1 cellular context compared by ENCODE assay signal in the genomic region with DNA sequence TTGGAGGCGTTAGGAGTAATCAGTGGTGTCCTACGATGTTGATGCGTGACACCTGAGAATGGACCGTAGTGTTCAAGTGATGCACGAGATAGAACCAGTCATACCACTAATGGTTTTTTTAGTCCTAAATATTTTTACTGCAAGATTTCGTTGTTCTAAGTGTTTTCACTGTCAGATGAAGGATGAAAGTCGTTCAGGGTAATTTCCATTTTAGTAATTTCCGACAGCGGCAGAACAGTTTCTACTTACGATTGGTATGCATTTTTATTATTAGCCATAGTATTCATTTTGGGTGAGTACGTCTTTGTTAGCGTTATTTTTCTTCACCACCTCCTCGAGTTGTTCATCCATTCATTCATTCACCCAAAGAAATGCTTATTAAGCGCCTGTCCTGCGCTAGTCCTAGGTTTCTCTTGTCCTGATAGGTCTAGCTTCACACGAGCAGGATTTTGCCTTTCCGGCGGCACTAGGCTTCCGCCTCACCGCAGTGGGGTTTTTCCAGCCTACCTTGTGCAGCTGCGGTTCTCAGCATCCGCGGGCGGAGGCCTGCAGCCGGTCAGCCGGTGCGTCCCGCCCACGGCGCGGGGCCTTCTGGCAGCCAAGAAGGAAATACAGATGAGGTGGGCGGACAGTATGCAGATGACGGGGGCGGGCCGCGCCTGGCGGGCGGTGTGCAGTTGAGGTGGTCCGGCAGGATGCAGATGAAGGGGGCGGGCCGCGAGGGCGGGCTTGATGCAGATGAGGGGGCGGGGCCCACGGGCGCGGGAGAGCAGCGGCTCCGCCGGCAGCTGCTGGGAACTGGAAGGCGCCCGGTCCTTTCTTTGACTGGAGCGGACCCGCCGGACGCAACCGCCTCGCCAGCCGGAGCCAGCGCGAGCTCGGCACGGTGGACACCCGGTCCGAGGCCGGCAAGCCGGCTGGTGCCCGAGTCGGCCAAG.
TF ChIP-seq lines count a peak whose summit lies in the region.

No MANE protein-coding gene starts in this region.

TF ChIP-seq in K562, 482 proteins besides CTCF, POLR2A, EP300 and RAD21 (continued from another document and continues in another):
- TF ChIP-seq, protein P1, sequence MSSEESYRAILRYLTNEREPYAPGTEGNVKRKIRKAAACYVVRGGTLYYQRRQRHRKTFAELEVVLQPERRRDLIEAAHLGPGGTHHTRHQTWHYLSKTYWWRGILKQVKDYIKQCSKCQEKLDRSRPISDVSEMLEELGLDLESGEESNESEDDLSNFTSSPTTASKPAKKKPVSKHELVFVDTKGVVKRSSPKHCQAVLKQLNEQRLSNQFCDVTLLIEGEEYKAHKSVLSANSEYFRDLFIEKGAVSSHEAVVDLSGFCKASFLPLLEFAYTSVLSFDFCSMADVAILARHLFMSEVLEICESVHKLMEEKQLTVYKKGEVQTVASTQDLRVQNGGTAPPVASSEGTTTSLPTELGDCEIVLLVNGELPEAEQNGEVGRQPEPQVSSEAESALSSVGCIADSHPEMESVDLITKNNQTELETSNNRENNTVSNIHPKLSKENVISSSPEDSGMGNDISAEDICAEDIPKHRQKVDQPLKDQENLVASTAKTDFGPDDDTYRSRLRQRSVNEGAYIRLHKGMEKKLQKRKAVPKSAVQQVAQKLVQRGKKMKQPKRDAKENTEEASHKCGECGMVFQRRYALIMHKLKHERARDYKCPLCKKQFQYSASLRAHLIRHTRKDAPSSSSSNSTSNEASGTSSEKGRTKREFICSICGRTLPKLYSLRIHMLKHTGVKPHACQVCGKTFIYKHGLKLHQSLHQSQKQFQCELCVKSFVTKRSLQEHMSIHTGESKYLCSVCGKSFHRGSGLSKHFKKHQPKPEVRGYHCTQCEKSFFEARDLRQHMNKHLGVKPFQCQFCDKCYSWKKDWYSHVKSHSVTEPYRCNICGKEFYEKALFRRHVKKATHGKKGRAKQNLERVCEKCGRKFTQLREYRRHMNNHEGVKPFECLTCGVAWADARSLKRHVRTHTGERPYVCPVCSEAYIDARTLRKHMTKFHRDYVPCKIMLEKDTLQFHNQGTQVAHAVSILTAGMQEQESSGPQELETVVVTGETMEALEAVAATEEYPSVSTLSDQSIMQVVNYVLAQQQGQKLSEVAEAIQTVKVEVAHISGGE (CRISPR knock-in tag; IDR thresholded peaks at IDR 0.05), result peak in 1 of 3 experiments; percentile 23; a peak in 1 of 6 replicates
- peak; percentile 48 for TF ChIP-seq MEIS2 (IDR thresholded peaks at IDR 0.05; ENCODE audit: partially characterized antibody)
- TF ChIP-seq YY1 (IDR thresholded peaks at IDR 0.05; ENCODE audit: borderline replicate concordance in 1 of 3, control insufficient read depth in 1 of 3, extremely low read depth in 1 of 3, insufficient read depth in 3 of 3, insufficient read length in 1 of 3, insufficient replicate concordance in 2 of 3, low read depth in 1 of 3, low read length in 2 of 3), result peak in 2 of 3 experiments; percentile 6 to 30
- peak in 1 of 2 experiments; percentile 64; a peak in 1 of 4 replicates for TF ChIP-seq SIN3A (IDR thresholded peaks at IDR 0.05; ENCODE audit: borderline replicate concordance in 2 of 2, control insufficient read depth in 1 of 2, low read depth in 2 of 2, low read length in 2 of 2)
- TF ChIP-seq PML (IDR thresholded peaks at IDR 0.05; ENCODE audit: low read length), result 0 out of 2 replicates have a peak, but pooled peaks have one; percentile 17
- 0 out of 2 replicates have a peak, but pooled peaks have one; percentile 34 for TF ChIP-seq SMAD4 (CRISPR knock-in tag; conservative IDR thresholded peaks at IDR 0.05)
- TF ChIP-seq, protein P2, sequence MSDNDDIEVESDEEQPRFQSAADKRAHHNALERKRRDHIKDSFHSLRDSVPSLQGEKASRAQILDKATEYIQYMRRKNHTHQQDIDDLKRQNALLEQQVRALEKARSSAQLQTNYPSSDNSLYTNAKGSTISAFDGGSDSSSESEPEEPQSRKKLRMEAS (CRISPR knock-in tag; IDR thresholded peaks at IDR 0.05), result peak; percentile 56; the same call in 1 of the 2 replicates
- peak; percentile 81 for TF ChIP-seq SP1 (CRISPR knock-in tag; IDR thresholded peaks at IDR 0.05)
- no peak for TF ChIP-seq ZNF445 (CRISPR knock-in tag; IDR thresholded peaks at IDR 0.05; ENCODE audit: low read depth)
- TF ChIP-seq SUPT5H (IDR thresholded peaks at IDR 0.05), result peak; percentile 34; the same call in 1 of the 2 replicates
- TF ChIP-seq, protein P3, sequence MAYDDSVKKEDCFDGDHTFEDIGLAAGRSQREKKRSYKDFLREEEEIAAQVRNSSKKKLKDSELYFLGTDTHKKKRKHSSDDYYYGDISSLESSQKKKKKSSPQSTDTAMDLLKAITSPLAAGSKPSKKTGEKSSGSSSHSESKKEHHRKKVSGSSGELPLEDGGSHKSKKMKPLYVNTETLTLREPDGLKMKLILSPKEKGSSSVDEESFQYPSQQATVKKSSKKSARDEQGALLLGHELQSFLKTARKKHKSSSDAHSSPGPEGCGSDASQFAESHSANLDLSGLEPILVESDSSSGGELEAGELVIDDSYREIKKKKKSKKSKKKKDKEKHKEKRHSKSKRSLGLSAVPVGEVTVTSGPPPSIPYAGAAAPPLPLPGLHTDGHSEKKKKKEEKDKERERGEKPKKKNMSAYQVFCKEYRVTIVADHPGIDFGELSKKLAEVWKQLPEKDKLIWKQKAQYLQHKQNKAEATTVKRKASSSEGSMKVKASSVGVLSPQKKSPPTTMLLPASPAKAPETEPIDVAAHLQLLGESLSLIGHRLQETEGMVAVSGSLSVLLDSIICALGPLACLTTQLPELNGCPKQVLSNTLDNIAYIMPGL (CRISPR knock-in tag; IDR thresholded peaks at IDR 0.05), result no peak
- TF ChIP-seq CREB1 (IDR thresholded peaks at IDR 0.05), result no peak; the same call in 1 of the 2 replicates
- TF ChIP-seq CREB1 (CRISPR knock-in tag; IDR thresholded peaks at IDR 0.05), result peak; percentile 37; the same call in 1 of the 2 replicates
- TF ChIP-seq CCNT2 (IDR thresholded peaks at IDR 0.05; ENCODE audit: borderline replicate concordance, extremely low read depth, insufficient read length, low read depth, low read length), result peak; percentile 75
- TF ChIP-seq, protein P4, sequence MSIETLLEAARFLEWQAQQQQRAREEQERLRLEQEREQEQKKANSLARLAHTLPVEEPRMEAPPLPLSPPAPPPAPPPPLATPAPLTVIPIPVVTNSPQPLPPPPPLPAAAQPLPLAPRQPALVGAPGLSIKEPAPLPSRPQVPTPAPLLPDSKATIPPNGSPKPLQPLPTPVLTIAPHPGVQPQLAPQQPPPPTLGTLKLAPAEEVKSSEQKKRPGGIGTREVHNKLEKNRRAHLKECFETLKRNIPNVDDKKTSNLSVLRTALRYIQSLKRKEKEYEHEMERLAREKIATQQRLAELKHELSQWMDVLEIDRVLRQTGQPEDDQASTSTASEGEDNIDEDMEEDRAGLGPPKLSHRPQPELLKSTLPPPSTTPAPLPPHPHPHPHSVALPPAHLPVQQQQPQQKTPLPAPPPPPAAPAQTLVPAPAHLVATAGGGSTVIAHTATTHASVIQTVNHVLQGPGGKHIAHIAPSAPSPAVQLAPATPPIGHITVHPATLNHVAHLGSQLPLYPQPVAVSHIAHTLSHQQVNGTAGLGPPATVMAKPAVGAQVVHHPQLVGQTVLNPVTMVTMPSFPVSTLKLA (conservative IDR thresholded peaks at IDR 0.05), result peak in 1 of 2 experiments; percentile 40; a peak in 2 of 4 replicates
- TF ChIP-seq EGR1 (conservative IDR thresholded peaks at IDR 0.05), result peak; percentile 96
- TF ChIP-seq, protein P5, sequence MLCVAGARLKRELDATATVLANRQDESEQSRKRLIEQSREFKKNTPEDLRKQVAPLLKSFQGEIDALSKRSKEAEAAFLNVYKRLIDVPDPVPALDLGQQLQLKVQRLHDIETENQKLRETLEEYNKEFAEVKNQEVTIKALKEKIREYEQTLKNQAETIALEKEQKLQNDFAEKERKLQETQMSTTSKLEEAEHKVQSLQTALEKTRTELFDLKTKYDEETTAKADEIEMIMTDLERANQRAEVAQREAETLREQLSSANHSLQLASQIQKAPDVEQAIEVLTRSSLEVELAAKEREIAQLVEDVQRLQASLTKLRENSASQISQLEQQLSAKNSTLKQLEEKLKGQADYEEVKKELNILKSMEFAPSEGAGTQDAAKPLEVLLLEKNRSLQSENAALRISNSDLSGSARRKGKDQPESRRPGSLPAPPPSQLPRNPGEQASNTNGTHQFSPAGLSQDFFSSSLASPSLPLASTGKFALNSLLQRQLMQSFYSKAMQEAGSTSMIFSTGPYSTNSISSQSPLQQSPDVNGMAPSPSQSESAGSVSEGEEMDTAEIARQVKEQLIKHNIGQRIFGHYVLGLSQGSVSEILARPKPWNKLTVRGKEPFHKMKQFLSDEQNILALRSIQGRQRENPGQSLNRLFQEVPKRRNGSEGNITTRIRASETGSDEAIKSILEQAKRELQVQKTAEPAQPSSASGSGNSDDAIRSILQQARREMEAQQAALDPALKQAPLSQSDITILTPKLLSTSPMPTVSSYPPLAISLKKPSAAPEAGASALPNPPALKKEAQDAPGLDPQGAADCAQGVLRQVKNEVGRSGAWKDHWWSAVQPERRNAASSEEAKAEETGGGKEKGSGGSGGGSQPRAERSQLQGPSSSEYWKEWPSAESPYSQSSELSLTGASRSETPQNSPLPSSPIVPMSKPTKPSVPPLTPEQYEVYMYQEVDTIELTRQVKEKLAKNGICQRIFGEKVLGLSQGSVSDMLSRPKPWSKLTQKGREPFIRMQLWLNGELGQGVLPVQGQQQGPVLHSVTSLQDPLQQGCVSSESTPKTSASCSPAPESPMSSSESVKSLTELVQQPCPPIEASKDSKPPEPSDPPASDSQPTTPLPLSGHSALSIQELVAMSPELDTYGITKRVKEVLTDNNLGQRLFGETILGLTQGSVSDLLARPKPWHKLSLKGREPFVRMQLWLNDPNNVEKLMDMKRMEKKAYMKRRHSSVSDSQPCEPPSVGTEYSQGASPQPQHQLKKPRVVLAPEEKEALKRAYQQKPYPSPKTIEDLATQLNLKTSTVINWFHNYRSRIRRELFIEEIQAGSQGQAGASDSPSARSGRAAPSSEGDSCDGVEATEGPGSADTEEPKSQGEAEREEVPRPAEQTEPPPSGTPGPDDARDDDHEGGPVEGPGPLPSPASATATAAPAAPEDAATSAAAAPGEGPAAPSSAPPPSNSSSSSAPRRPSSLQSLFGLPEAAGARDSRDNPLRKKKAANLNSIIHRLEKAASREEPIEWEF (CRISPR knock-in tag; IDR thresholded peaks at IDR 0.05), result no peak
- TF ChIP-seq ZNF140 (CRISPR knock-in tag; IDR thresholded peaks at IDR 0.05), result no peak
- no peak for TF ChIP-seq CSDE1 (IDR thresholded peaks at IDR 0.05)
- TF ChIP-seq KLF13 (tag; IDR thresholded peaks at IDR 0.05; ENCODE audit: borderline replicate concordance, low read depth), result peak; percentile 41; the same call in 1 of the 2 replicates
- TF ChIP-seq, protein P6, sequence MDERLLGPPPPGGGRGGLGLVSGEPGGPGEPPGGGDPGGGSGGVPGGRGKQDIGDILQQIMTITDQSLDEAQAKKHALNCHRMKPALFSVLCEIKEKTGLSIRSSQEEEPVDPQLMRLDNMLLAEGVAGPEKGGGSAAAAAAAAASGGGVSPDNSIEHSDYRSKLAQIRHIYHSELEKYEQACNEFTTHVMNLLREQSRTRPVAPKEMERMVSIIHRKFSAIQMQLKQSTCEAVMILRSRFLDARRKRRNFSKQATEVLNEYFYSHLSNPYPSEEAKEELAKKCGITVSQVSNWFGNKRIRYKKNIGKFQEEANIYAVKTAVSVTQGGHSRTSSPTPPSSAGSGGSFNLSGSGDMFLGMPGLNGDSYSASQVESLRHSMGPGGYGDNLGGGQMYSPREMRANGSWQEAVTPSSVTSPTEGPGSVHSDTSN (CRISPR knock-in tag; IDR thresholded peaks at IDR 0.05; ENCODE audit: low read depth), result peak; percentile 12; the same call in 1 of the 2 replicates
- TF ChIP-seq, protein P6 (tag; conservative IDR thresholded peaks at IDR 0.05; ENCODE audit: low read depth), result no peak
- TF ChIP-seq RBFOX2 (IDR thresholded peaks at IDR 0.05; ENCODE audit: low read depth, low read length), result peak; percentile 78
- peak; percentile 73; the same call in 1 of the 2 replicates for TF ChIP-seq CTBP1 (IDR thresholded peaks at IDR 0.05; ENCODE audit: borderline replicate concordance)
- TF ChIP-seq, protein P7, sequence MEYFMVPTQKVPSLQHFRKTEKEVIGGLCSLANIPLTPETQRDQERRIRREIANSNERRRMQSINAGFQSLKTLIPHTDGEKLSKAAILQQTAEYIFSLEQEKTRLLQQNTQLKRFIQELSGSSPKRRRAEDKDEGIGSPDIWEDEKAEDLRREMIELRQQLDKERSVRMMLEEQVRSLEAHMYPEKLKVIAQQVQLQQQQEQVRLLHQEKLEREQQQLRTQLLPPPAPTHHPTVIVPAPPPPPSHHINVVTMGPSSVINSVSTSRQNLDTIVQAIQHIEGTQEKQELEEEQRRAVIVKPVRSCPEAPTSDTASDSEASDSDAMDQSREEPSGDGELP (CRISPR knock-in tag; IDR thresholded peaks at IDR 0.05; ENCODE audit: borderline replicate concordance), result peak; percentile 93
- TF ChIP-seq MYC (IDR thresholded peaks at IDR 0.05; ENCODE audit: low read depth, low read length), result 0 out of 2 replicates have a peak, but pooled peaks have one; percentile 25
- no peak for TF ChIP-seq MYC (CRISPR knock-in tag; IDR thresholded peaks at IDR 0.05; ENCODE audit: borderline replicate concordance, low read depth)
- no peak for TF ChIP-seq MCM3 (IDR thresholded peaks at IDR 0.05)
- 0 out of 2 replicates have a peak, but pooled peaks have one; percentile 9 for TF ChIP-seq GABPA (tag; conservative IDR thresholded peaks at IDR 0.05; ENCODE audit: low read depth)
- TF ChIP-seq, protein P8, sequence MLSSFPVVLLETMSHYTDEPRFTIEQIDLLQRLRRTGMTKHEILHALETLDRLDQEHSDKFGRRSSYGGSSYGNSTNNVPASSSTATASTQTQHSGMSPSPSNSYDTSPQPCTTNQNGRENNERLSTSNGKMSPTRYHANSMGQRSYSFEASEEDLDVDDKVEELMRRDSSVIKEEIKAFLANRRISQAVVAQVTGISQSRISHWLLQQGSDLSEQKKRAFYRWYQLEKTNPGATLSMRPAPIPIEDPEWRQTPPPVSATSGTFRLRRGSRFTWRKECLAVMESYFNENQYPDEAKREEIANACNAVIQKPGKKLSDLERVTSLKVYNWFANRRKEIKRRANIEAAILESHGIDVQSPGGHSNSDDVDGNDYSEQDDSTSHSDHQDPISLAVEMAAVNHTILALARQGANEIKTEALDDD (IDR thresholded peaks at IDR 0.05), result no peak
- TF ChIP-seq HDAC1 (IDR thresholded peaks at IDR 0.05), result peak in 1 of 2 experiments; percentile 13; a peak in 1 of 4 replicates
- TF ChIP-seq CXXC5 (CRISPR knock-in tag; IDR thresholded peaks at IDR 0.05), result peak; percentile 44; the same call in 1 of the 2 replicates
